Comparison of ENCODE assay signal across 1 cellular context in the genomic region with DNA sequence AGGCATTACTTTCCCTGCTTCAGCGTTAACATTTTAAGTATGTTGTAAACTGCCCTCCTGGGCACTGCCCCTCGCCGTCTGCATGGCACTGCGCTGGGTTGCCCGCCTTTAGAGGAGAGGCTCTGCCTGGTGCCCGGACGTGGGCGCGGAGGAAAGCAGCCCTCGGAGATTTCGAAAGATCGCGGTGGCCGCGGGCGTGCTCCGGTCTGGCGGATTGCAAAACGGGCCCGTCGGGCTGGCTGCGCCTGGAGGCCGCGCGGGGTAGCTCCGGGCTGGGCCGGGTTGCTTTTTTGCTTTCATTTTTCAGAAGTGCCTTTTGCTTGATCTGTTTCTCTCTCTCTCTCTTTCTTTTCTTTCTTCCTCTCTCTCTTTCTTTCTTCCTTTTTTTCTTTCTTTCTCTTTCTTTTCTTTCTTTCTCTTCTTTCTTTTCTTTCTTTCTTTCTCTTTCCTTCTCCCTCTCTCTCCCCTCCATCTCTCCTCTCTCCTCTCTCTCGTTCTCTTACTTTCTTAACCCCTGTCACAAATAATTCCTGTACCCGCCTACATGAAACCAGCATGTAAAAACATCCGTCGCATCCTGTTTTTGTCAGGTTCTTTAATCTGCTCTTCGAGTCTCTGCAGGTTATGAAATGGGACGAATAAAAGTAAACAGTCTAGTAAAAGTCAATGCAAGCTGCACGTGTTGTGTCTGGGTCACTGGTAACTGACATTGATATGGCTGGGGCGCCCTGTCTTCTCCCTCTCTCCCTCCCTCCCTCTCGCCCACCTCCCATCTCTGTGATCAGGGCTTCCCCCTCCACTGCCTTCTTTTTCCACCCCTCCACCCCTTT.
TF ChIP-seq lines count a peak whose summit lies in the region.

No MANE protein-coding gene starts in this region.

TF ChIP-seq in GM23338, 12 proteins besides CTCF, POLR2A, EP300 and RAD21 (continued from another document):
- TF ChIP-seq JUNB (IDR thresholded peaks at IDR 0.05; ENCODE audit: unreplicated experiment) (no peak), EZH2 (IDR thresholded peaks at IDR 0.05; ENCODE audit: low read depth, unreplicated experiment) (no peak), POLR2AphosphoS5 (IDR thresholded peaks at IDR 0.05; ENCODE audit: low read depth) (no peak), STAT1 (IDR thresholded peaks at IDR 0.05; ENCODE audit: unreplicated experiment) (no peak), CREB1 (CRISPR knock-in tag; IDR thresholded peaks at IDR 0.05; ENCODE audit: low read depth) (no peak)
